8 cellular contexts compared by ENCODE assay signal in the genomic region with DNA sequence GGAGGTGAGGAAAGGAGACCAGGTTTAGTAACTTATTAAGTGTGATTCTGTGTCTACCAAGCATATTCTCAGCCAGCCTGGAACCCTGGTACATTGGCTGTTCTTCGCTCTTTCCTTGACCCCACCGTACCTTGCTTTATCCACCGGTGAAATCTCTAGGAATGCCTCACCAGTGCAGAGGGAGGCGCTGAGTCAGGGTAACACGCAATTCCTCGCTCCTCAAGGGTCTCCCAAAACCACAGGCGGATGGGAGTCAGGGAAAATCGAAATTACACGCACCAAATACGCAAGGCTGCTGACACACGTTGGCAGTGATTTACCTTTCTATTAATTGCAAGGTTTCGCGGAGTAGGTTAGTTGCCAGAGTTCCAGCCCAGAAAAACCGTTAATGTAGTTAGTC.
DNase-seq lines count a peak whose midpoint lies in the region.

No MANE protein-coding gene starts in this region.

- peak overlapping the region; percentile 88 for H3K27ac ChIP-seq in angular gyrus (ENCODE audit: low read depth, low read length)
- H3K27ac ChIP-seq in skin epidermis: peak overlapping the region in 20 of 21 experiments; percentile 77 to 98 (median 94)

- peaks cover 6% of the 10 kb centered on the region for H3K27me3 ChIP-seq in iPS-15b (ENCODE audit: control insufficient read depth, insufficient read depth, low read length)

- no peaks in the 10 kb centered on the region for H3K36me3 ChIP-seq in iPS-15b (ENCODE audit: control insufficient read depth, insufficient read depth, low read length)

- H3K4me1 ChIP-seq in iPS-15b (ENCODE audit: control insufficient read depth, insufficient read depth, low read length): no peaks in the 10 kb centered on the region

- DNase-seq in COR-L47 (lab: John Stamatoyannopoulos, UW) (peak; percentile 37), HuH-7 (ENCODE audit: low spot score) (peak; percentile 44), SHP77 treated with DMSO at 0.1 percent for 48 hours (lab: John Stamatoyannopoulos, UW) (no peak), HPDE6-E6E7 (ENCODE audit: extremely low spot score) (no peak), 8988T (no peak)

- H3K4me3 ChIP-seq in iPS-15b (ENCODE audit: low read depth, low read length) (peak overlapping the region; percentile 73), skin epidermis (peak overlapping the region; percentile 61 to 98 (median 92))

- H3K9me3 ChIP-seq in iPS-15b (ENCODE audit: control insufficient read depth, insufficient read depth, low read length): no peaks in the 10 kb centered on the region

- H3K9ac ChIP-seq in iPS-15b (ENCODE audit: low read depth, low read length): peak overlapping the region; percentile 65

Comparison
In these comparisons a context has a peak if more than half of its experiments do, and no peak if none do; other contexts are left out.
1. DNase-seq: peak in COR-L47 (single experiment) and HuH-7 (single experiment); none in SHP77 treated with DMSO at 0.1 percent for 48 hours (single experiment), HPDE6-E6E7 (single experiment) and 8988T (single experiment).